In the genomic region with DNA sequence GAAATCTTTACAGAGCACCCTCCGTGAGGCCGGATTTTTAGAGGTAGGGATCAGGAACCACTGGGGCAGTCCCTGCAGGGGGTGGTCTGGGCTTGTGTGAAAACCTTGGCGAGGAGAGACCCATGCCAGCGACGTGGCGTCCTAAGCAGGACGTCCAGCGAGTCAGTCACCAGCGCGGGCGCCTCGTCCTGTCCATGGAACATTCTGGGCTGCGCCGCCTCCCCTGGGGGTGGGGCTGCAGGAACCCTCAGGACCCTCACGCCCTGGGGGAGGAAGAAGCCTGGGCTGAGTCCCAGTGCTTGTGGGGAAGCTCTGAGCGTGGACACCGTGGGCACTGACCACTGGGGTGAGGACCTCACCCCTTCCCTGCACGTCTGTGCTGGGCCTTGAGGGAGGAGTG, we compare ENCODE assay signal across 1 cellular context.
TF ChIP-seq lines count a peak whose summit lies in the region.

No MANE protein-coding gene starts in this region.

TF ChIP-seq in H1, 55 proteins besides CTCF, POLR2A, EP300 and RAD21:
- TF ChIP-seq EZH2 (IDR thresholded peaks at IDR 0.05; ENCODE audit: low read depth, low read length, severe bottlenecking) (no peak), SP4 (IDR thresholded peaks at IDR 0.05; ENCODE audit: low read length) (no peak), NANOG (IDR thresholded peaks at IDR 0.05; ENCODE audit: insufficient read depth, low read depth, low read length, poor library complexity, severe bottlenecking) (no peak), RFX5 (IDR thresholded peaks at IDR 0.05; ENCODE audit: borderline replicate concordance, low read depth, low read length) (no peak), HDAC2 (IDR thresholded peaks at IDR 0.05; ENCODE audit: borderline replicate concordance in 1 of 2, low read depth in 2 of 2, low read length in 2 of 2) (no peak), CBX5 (IDR thresholded peaks at IDR 0.05; ENCODE audit: low read depth, low read length) (no peak)
- TF ChIP-seq, protein P1, sequence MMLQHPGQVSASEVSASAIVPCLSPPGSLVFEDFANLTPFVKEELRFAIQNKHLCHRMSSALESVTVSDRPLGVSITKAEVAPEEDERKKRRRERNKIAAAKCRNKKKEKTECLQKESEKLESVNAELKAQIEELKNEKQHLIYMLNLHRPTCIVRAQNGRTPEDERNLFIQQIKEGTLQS (IDR thresholded peaks at IDR 0.05; ENCODE audit: insufficient read depth, low read depth, low read length), result no peak
